In genomic region chr20:50931048-50931305, GRCh38 we compare ENCODE assay signal across 8 cellular contexts. TPM values are rescaled to one million over a fixed set of nuclear protein-coding genes. Genes with fewer than 3 reads are reported as not detected.
DNase-seq lines count a peak whose midpoint lies in the region; ATAC-seq and TF ChIP-seq lines count a peak whose summit lies in the region.

No MANE protein-coding gene starts in this region.

- TF ChIP-seq EP300 in SK-N-SH (IDR thresholded peaks at IDR 0.05; ENCODE audit: borderline replicate concordance in 1 of 2, low read depth in 1 of 2, low read length in 1 of 2): no peak

- H3K79me2 ChIP-seq in SK-N-SH (ENCODE audit: insufficient read depth): peaks cover 46% of the 10 kb centered on the region

- H3K36me3 Mint-ChIP-seq in endothelial cell (ENCODE audit: low read depth, unreplicated experiment) (peaks cover 21% of the 10 kb centered on the region), nephron progenitor cell (ENCODE audit: low read depth) (peaks cover 64% of the 10 kb centered on the region)

- H3K27me3 ChIP-seq in SK-N-SH (ENCODE audit: insufficient read depth): no peaks in the 10 kb centered on the region

- 0% methylated on average over 2 of the region's 27 CpGs for WGBS in SK-N-SH (ENCODE audit: low lambda C conversion rate)

- H3K27ac Mint-ChIP-seq in endothelial cell (ENCODE audit: unreplicated experiment): no peak overlapping the region
- H3K27ac Mint-ChIP-seq in nephron progenitor cell: peak overlapping the region; percentile 89

- peaks cover 57 to 58% of the 10 kb centered on the region in 2 experiments for H3K36me3 ChIP-seq in SK-N-SH (replicated peaks in 1 of 2; ENCODE audit: control insufficient read depth in 1 of 2, insufficient read depth in 2 of 2, low read length in 1 of 2)

- CTCF ChIA-PET in SK-N-SH (lab: Yijun Ruan, JAX): interaction anchor here (0.6 to 16.1 kb wide), 22 partner anchors 9 to 1715 kb away, joined by 3 to 340 read pairs (median 3); partner anchors contain the start of genes BCAS4, DPM1 and MOCS3

- H3K27me3 Mint-ChIP-seq in endothelial cell (ENCODE audit: unreplicated experiment) (peaks cover 6% of the 10 kb centered on the region), nephron progenitor cell (ENCODE audit: low read depth, poor library complexity) (peaks cover 3% of the 10 kb centered on the region)

- no peak for TF ChIP-seq RAD21 in SK-N-SH (IDR thresholded peaks at IDR 0.05; ENCODE audit: low read length)

- H3K27ac ChIP-seq in SK-N-SH (ENCODE audit: low read depth in 2 of 2, low read length in 1 of 2): peak overlapping the region; percentile 93 to 99

- peak overlapping the region in 1 of 2 experiments; percentile 94; a peak in 2 of 4 replicates for H3K4me3 ChIP-seq in SK-N-SH (ENCODE audit: low read depth in 2 of 2, low read length in 1 of 2)

- H3K9me3 Mint-ChIP-seq in endothelial cell (ENCODE audit: unreplicated experiment): no peaks in the 10 kb centered on the region
- H3K9me3 Mint-ChIP-seq in nephron progenitor cell: no peaks in the 10 kb centered on the region

- H3K4me1 Mint-ChIP-seq in endothelial cell (ENCODE audit: unreplicated experiment) (peaks cover 28% of the 10 kb centered on the region), nephron progenitor cell (peaks cover 38% of the 10 kb centered on the region)

- H2AFZ ChIP-seq in SK-N-SH (ENCODE audit: low read depth): no peak overlapping the region

- peaks cover 49% of the 10 kb centered on the region for H3F3A ChIP-seq in SK-N-SH (replicated peaks; ENCODE audit: insufficient read depth)

- H4K20me1 ChIP-seq in SK-N-SH (ENCODE audit: insufficient read depth): peaks cover 33% of the 10 kb centered on the region

- no peak for TF ChIP-seq CTCF in SK-N-SH (IDR thresholded peaks at IDR 0.05)
- no peak for TF ChIP-seq CTCF in endothelial cell (IDR thresholded peaks at IDR 0.05; ENCODE audit: unreplicated experiment)
- no peak for TF ChIP-seq CTCF in nephron progenitor cell (IDR thresholded peaks at IDR 0.05)

- H3K4me1 ChIP-seq in SK-N-SH (ENCODE audit: control insufficient read depth in 1 of 2, insufficient read depth in 2 of 2, low read depth in 1 of 2, low read length in 1 of 2): peaks cover 19 to 36% of the 10 kb centered on the region in 2 experiments

- H3K4me3 Mint-ChIP-seq in endothelial cell (ENCODE audit: unreplicated experiment) (peak overlapping the region; percentile 80), nephron progenitor cell (peak overlapping the region; percentile 79)

- peak overlapping the region; percentile 78 for H3K9ac ChIP-seq in SK-N-SH

- H3K9me2 ChIP-seq in SK-N-SH: no peaks in the 10 kb centered on the region

- TF ChIP-seq POLR2A in GM18526 (IDR thresholded peaks at IDR 0.05; ENCODE audit: extremely low read depth, insufficient read length): peak; percentile 25

- ATAC-seq in HG02678 (IDR thresholded peaks at IDR 0.05; ENCODE audit: unreplicated experiment): peak; percentile 23

- H3K9me3 ChIP-seq in SK-N-SH: no peaks in the 10 kb centered on the region

- POLR2A ChIA-PET in SK-N-SH (lab: Yijun Ruan, JAX): interaction anchor here (0.6 to 3.4 kb wide), 9 partner anchors 15 to 891 kb away, joined by 3 to 40 read pairs (median 3); partner anchors contain the start of genes BCAS4, DPM1, MOCS3 and PARD6B

- DNase-seq in SK-N-SH (no peak), endothelial cell (ENCODE audit: low spot score) (no peak), nephron progenitor cell (no peak), NCI-H510A treated with DMSO at 0.1 percent for 48 hours (lab: John Stamatoyannopoulos, UW) (no peak), epidermal melanocyte (ENCODE audit: insufficient read length, low spot score) (no peak)
- no peak for DNase-seq in stimulated activated CD4-positive, alpha-beta T cell treated with anti-CD3 and anti-CD28 coated beads, Interleukin-4, amount 100 ng/mL, for 4 hours

- H3K4me2 ChIP-seq in SK-N-SH: peak overlapping the region; percentile 70; the same call in 1 of the 2 replicates

TF ChIP-seq in SK-N-SH, 30 proteins besides CTCF, POLR2A, EP300 and RAD21:
- TF ChIP-seq TAF1 (IDR thresholded peaks at IDR 0.05; ENCODE audit: borderline replicate concordance, low read depth, low read length) (0 out of 2 replicates have a peak, but pooled peaks have one; percentile 30), GATA2 (CRISPR knock-in tag; IDR thresholded peaks at IDR 0.05) (no peak)

RNA-seq across cellular contexts. Expression of gene ADNP, which starts 0.3 kb away (rescaled TPM):
- polyA plus RNA-seq in SK-N-SH (2012; rRNA removed): 13.3 TPM in 2 replicates
- 21.5 and 22.5 TPM in 2 replicates for polyA plus RNA-seq in SK-N-SH (2012; cell fraction: cytosol; rRNA removed)
- 27.6 and 49.7 TPM in 2 replicates for polyA plus RNA-seq in SK-N-SH (2012; cell fraction: nucleus; rRNA removed)
- total RNA-seq in endothelial cell (ENCODE audit: unreplicated experiment): 92.7 TPM

RNA-seq across cellular contexts. Expression of gene DPM1, which starts 27.4 kb away (rescaled TPM):
- polyA plus RNA-seq in SK-N-SH (2012; rRNA removed): 72.1 and 109 TPM in 2 replicates
- polyA plus RNA-seq in SK-N-SH (2012; cell fraction: cytosol; rRNA removed): 119 and 126 TPM in 2 replicates
- polyA plus RNA-seq in SK-N-SH (2012; cell fraction: nucleus; rRNA removed): 26.5 and 45.0 TPM in 2 replicates
- 40.0 TPM for total RNA-seq in endothelial cell (ENCODE audit: unreplicated experiment)

RNA-seq across cellular contexts. Expression of gene MOCS3, which starts 27.6 kb away (rescaled TPM):
- 4.0 and 4.4 TPM in 2 replicates for polyA plus RNA-seq in SK-N-SH (2012; rRNA removed)
- polyA plus RNA-seq in SK-N-SH (2012; cell fraction: cytosol; rRNA removed): 3.0 and 3.9 TPM in 2 replicates
- polyA plus RNA-seq in SK-N-SH (2012; cell fraction: nucleus; rRNA removed): 1.9 and 2.6 TPM in 2 replicates
- total RNA-seq in endothelial cell (ENCODE audit: unreplicated experiment): 6.3 TPM
